In genomic region chr13:51895906-51896888, GRCh38 we compare ENCODE assay signal across 8 cellular contexts. TPM values are rescaled to one million over a fixed set of nuclear protein-coding genes. Genes with fewer than 3 reads are reported as not detected.
DNase-seq lines count a peak whose midpoint lies in the region; ATAC-seq and TF ChIP-seq lines count a peak whose summit lies in the region.

No MANE protein-coding gene starts in this region.

- peak; percentile 46 to 71 for DNase-seq in AML-193 (lab: John Stamatoyannopoulos, UW)
- DNase-seq in GM13976 (ENCODE audit: low spot score) = peak; percentile 71
- peak; percentile 18 for DNase-seq in HK-2 (ENCODE audit: unreplicated experiment)
- peak; percentile 73 for DNase-seq in SK-MEL-5 (ENCODE audit: low read depth, low spot score)
- DNase-seq in body of pancreas = peak; percentile 60 to 72 (median 68)
- peak; percentile 86 for DNase-seq in iPS-NIHi7 (ENCODE audit: extremely low spot score)
- peak; percentile 7 to 27 for DNase-seq in stimulated activated CD4-positive, alpha-beta T cell treated with anti-CD3 and anti-CD28 coated beads, Interleukin-15, amount 100 ng/mL, for 48 hours (ENCODE audit: low read depth in 2 of 2)

- H3K36me3 ChIP-seq in body of pancreas (replicated peaks in 1 of 2; ENCODE audit: insufficient read depth in 1 of 2, low read depth in 2 of 2) = no peaks in the 10 kb centered on the region

- WGBS in body of pancreas, 2 donors = 39 to 48% methylated on average over 9 of the region's 9 CpGs

- H3K27ac ChIP-seq in body of pancreas = no peak overlapping the region

- no peak overlapping the region for H3K4me3 ChIP-seq in body of pancreas

- intact Hi-C loops in body of pancreas (cut with DNase I) = no loop called here

- peak; percentile 65 for TF ChIP-seq CTCF in GM13976 (IDR thresholded peaks at IDR 0.05; ENCODE audit: borderline replicate concordance, control extremely low read depth, extremely low read depth, insufficient read depth, missing control alignments)
- peak; percentile 47 to 77 (median 65) for TF ChIP-seq CTCF in body of pancreas (IDR thresholded peaks at IDR 0.05)

- H3K4me1 ChIP-seq in body of pancreas = no peaks in the 10 kb centered on the region

- H3K9me3 ChIP-seq in body of pancreas = no peaks in the 10 kb centered on the region

- TF ChIP-seq POLR2A in body of pancreas (IDR thresholded peaks at IDR 0.05) = no peak

- ATAC-seq in body of pancreas (peak; percentile 62), HG03378 (IDR thresholded peaks at IDR 0.05; ENCODE audit: unreplicated experiment) (no peak)

- in situ Hi-C loops in GM13976 (cut with MboI; ENCODE audit: low sequenced_read_pairs, unreplicated experiment) = no loop called here
- in situ Hi-C loops in SK-MEL-5 (cut with HindIII; ENCODE audit: low pct_unique_long_range_greater_than_20kb, low sequenced_read_pairs) = no loop called here

- no peaks in the 10 kb centered on the region for H3K27me3 ChIP-seq in body of pancreas

RNA-seq across cellular contexts. Expression of gene CCDC70, which starts 34.4 kb away (rescaled TPM):
- not detected in 2 replicates for total RNA-seq in SK-MEL-5 (2014; rRNA removed; shearing (Covaris generic))
- not detected in 2 replicates for polyA plus RNA-seq in SK-MEL-5 (2015; cell fraction: cytosol; rRNA removed)
- not detected in 2 replicates for polyA plus RNA-seq in SK-MEL-5 (2015; cell fraction: nucleus; rRNA removed)
- total RNA-seq in body of pancreas = not detected

RNA-seq across cellular contexts. Expression of gene TMEM272, which starts 51.2 kb away (rescaled TPM):
- 1.2 and 1.8 TPM in 2 replicates for total RNA-seq in SK-MEL-5 (2014; rRNA removed; shearing (Covaris generic))
- polyA plus RNA-seq in SK-MEL-5 (2015; cell fraction: cytosol; rRNA removed) = 0.83 and 2.4 TPM in 2 replicates
- polyA plus RNA-seq in SK-MEL-5 (2015; cell fraction: nucleus; rRNA removed) = 3.7 and 8.5 TPM in 2 replicates
- not detected for total RNA-seq in body of pancreas

Comparison
In these comparisons a context has a peak if more than half of its experiments do, and no peak if none do; other contexts are left out.
1. DNase-seq: peak in every context shown above with its lines; median percentile 86 in iPS-NIHi7; 73 in SK-MEL-5; 71 in GM13976; 68 in body of pancreas; 58 in AML-193; 18 in HK-2; 17 in stimulated activated CD4-positive, alpha-beta T cell treated with anti-CD3 and anti-CD28 coated beads, Interleukin-15, amount 100 ng/mL, for 48 hours.